Comparison of ENCODE assay signal across 8 cellular contexts in genomic region chr16:46381344-46381743, GRCh38.
A peak's percentile ranks its signal among the peaks of the same experiment; 100 is the strongest.
DNase-seq lines count a peak whose midpoint lies in the region; FAIRE-seq and TF ChIP-seq lines count a peak whose summit lies in the region.
"Not testable (repeated sequence)": the region's sequence is repeated elsewhere in the genome, so short reads cannot be mapped to it uniquely, and the experiment has no call there.

No MANE protein-coding gene starts in this region.

- H3K4me1 ChIP-seq in small intestine (ENCODE audit: control insufficient read depth in 2 of 2, insufficient read depth in 1 of 2, low read depth in 1 of 2, low read length in 1 of 2), result not testable (repeated sequence)

- H3K4me3 ChIP-seq in choroid plexus epithelial cell (ENCODE audit: low read depth, low read length); small intestine (ENCODE audit: low read depth in 1 of 2, low read length in 2 of 2): not testable (repeated sequence)

- CTCF ChIA-PET in activated CD4-positive, alpha-beta T cell treated with anti-CD3 and anti-CD28 coated beads, Interleukin-2, amount 10 ng/mL, durations not matched to agents 7 days and 5 days (lab: Charles Lee), result not testable (repeated sequence)

- H3K27ac Mint-ChIP-seq in activated CD4-positive, alpha-beta T cell treated with anti-CD3 and anti-CD28 coated beads, Interleukin-2, amount 10 ng/mL, durations not matched to agents 7 days and 5 days, result not testable (repeated sequence)

- H3K4me3 Mint-ChIP-seq in activated CD4-positive, alpha-beta T cell treated with anti-CD3 and anti-CD28 coated beads, Interleukin-2, amount 10 ng/mL, durations not matched to agents 7 days and 5 days, result not testable (repeated sequence)

- H3K27me3 ChIP-seq in small intestine (ENCODE audit: control insufficient read depth in 2 of 2, insufficient read depth in 2 of 2, low read length in 2 of 2), result not testable (repeated sequence)

- TF ChIP-seq CTCF in choroid plexus epithelial cell (conservative IDR thresholded peaks at IDR 0.05; ENCODE audit: low read depth, low read length), result not testable (repeated sequence)

- peaks cover 13% of the 10 kb centered on the region for H3K9me3 Mint-ChIP-seq in activated CD4-positive, alpha-beta T cell treated with anti-CD3 and anti-CD28 coated beads, Interleukin-2, amount 10 ng/mL, durations not matched to agents 7 days and 5 days

- FAIRE-seq in small intestine (lab: Jason Lieb, UNC), result not testable (repeated sequence)

- H3K27me3 Mint-ChIP-seq in activated CD4-positive, alpha-beta T cell treated with anti-CD3 and anti-CD28 coated beads, Interleukin-2, amount 10 ng/mL, durations not matched to agents 7 days and 5 days, result not testable (repeated sequence)

- H3K27ac ChIP-seq in small intestine (ENCODE audit: low read depth in 1 of 2, low read length in 1 of 2), result not testable (repeated sequence)

- H3K36me3 ChIP-seq in small intestine (ENCODE audit: control insufficient read depth in 2 of 2, insufficient read depth in 2 of 2, low read length in 2 of 2), result not testable (repeated sequence)

- not testable (repeated sequence) for H3K9me3 ChIP-seq in small intestine (ENCODE audit: control insufficient read depth, low read depth)

- H3K36me3 Mint-ChIP-seq in activated CD4-positive, alpha-beta T cell treated with anti-CD3 and anti-CD28 coated beads, Interleukin-2, amount 10 ng/mL, durations not matched to agents 7 days and 5 days (ENCODE audit: low read depth), result not testable (repeated sequence)

- H3K4me1 Mint-ChIP-seq in activated CD4-positive, alpha-beta T cell treated with anti-CD3 and anti-CD28 coated beads, Interleukin-2, amount 10 ng/mL, durations not matched to agents 7 days and 5 days, result not testable (repeated sequence)

- POLR2A ChIA-PET in activated CD4-positive, alpha-beta T cell treated with anti-CD3 and anti-CD28 coated beads, Interleukin-2, amount 10 ng/mL, durations not matched to agents 7 days and 5 days (lab: Charles Lee), result not testable (repeated sequence)

- in situ Hi-C loops in Caki2 (cut with HindIII; ENCODE audit: low pct_unique_long_range_greater_than_20kb, low sequenced_read_pairs), result not testable (repeated sequence)

- 85 to 88% (median 87%) methylated on average over 17 of the region's 17 CpGs for WGBS in small intestine, 3 donors

- DNase-seq in Caki2 (ENCODE audit: low read depth) (peak; percentile 2), NAMALWA (ENCODE audit: low spot score) (peak; percentile 20), choroid plexus epithelial cell (ENCODE audit: low read depth) (peak; percentile 3), fibroblast of gingiva (ENCODE audit: low read depth) (peak; percentile 3), glomerular visceral epithelial cell (ENCODE audit: extremely low spot score) (peak; percentile 5), medulla oblongata (ENCODE audit: extremely low spot score) (peak; percentile 11), small intestine (peak; percentile 8)
- peak; percentile 8 for DNase-seq in activated CD4-positive, alpha-beta T cell treated with anti-CD3 and anti-CD28 coated beads, Interleukin-2, amount 10 ng/mL, durations not matched to agents 7 days and 5 days
